Comparison of ENCODE assay signal across 36 cellular contexts in the genomic region with DNA sequence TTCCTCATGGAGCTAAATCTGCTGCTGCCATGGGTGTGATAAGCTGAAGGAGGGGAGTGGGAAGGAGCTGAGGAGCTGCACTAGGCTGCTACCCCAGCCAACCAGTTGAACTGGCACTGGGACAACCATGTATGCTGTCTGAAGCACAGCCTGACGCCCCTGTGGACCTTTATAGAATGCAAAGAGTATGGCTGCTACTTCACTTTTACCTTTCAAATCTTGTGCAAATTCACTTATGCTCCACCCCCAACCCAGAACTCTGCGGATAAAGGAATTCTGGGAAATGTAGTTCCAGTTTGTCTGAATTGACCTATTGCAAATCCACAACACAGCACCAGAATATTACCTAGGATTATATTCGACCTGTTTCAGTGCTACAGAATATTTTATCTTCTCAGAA.
"Had no signal": no experiment of that assay in that cellular context is flagged by ENCODE, and none has a peak within 500 bp of the region (broad histone marks: within the 10 kb centered on the region; RNA-seq: fewer than 3 reads in every experiment).

No MANE protein-coding gene starts in this region.

- H3K27ac ChIP-seq: brain microvascular endothelial cell, coronary artery, dorsolateral prefrontal cortex, gastroesophageal sphincter, pancreas, prostate gland, sigmoid colon, stomach, thyroid gland, upper lobe of left lung, vagina, VCaP had no signal

- FAIRE-seq: astrocyte, pancreas, small intestine, TTC549 had no signal

- DNase-seq: activated CD4-positive, alpha-beta memory T cell treated with anti-CD3 and anti-CD28 coated beads for 36 hours; activated CD4-positive, alpha-beta T cell treated with anti-CD3 and anti-CD28 coated beads, Interleukin-2, amount 10 ng/mL, durations not matched to agents 24 days and 14 days; activated CD8-positive, alpha-beta memory T cell treated with anti-CD3 and anti-CD28 coated beads, Interleukin-2, amount 50 U/mL, for 48 hours; activated gamma-delta T cell treated with Interleukin-2 at 50 U/mL for 16 hours; activated naive CD4-positive, alpha-beta T cell treated with anti-CD3 and anti-CD28 coated beads, Interleukin-2, amount 50 U/mL, for 16 hours; activated T-cell treated with anti-CD3 and anti-CD28 coated beads, Interleukin-2, amount 50 U/mL, for 24 hours; amniotic stem cell; brain microvascular endothelial cell; dorsolateral prefrontal cortex; effector memory CD4-positive, alpha-beta T cell; erythroblast; hippocampal formation; islet precursor cell; midbrain; naive thymus-derived CD4-positive, alpha-beta T cell; nucleus accumbens; pancreas; retina; sigmoid colon; small intestine; stimulated activated CD4-positive, alpha-beta T cell treated with anti-CD3 and anti-CD28 coated beads, Interleukin-4, amount 100 ng/mL, for 24 hours; stomach; T-helper 9 cell; thyroid gland; upper lobe of left lung had no signal

- H3K4me3 Mint-ChIP-seq: activated CD4-positive, alpha-beta memory T cell treated with anti-CD3 and anti-CD28 coated beads for 36 hours; activated CD4-positive, alpha-beta T cell treated with anti-CD3 and anti-CD28 coated beads, Interleukin-2, amount 10 ng/mL, durations not matched to agents 24 days and 14 days; activated T-cell treated with anti-CD3 and anti-CD28 coated beads, Interleukin-2, amount 50 U/mL, for 24 hours; naive thymus-derived CD4-positive, alpha-beta T cell; neural crest cell; stimulated activated memory B cell treated with anti-CD40 and anti-IgM and Interleukin-4, amounts not matched to agents 10 μg/mL and 1 μg/mL and 100 μg/mL, for 72 hours; T-helper 1 cell treated with Interleukin-12 subunit alpha and Interleukin-12 subunit beta and Interleukin-4 antibody, amounts not matched to agents 30 μg/mL and 1 μg/mL, for 36 hours had no signal

- H3K4me3 ChIP-seq: coronary artery, dorsolateral prefrontal cortex, gastroesophageal sphincter, pancreas, prostate gland, sigmoid colon, stomach, thyroid gland, upper lobe of left lung, vagina had no signal

- H3K36me3 Mint-ChIP-seq: activated CD4-positive, alpha-beta memory T cell treated with anti-CD3 and anti-CD28 coated beads for 36 hours; naive thymus-derived CD4-positive, alpha-beta T cell; stimulated activated memory B cell treated with anti-CD40 and anti-IgM and Interleukin-4, amounts not matched to agents 10 μg/mL and 1 μg/mL and 100 μg/mL, for 72 hours had no signal

- H3K36me3 ChIP-seq: brain microvascular endothelial cell, gastroesophageal sphincter, pancreas, prostate gland, sigmoid colon, stomach, thyroid gland, upper lobe of left lung, vagina had no signal

- H3K27ac Mint-ChIP-seq: activated CD4-positive, alpha-beta memory T cell treated with anti-CD3 and anti-CD28 coated beads for 36 hours; activated CD4-positive, alpha-beta T cell treated with anti-CD3 and anti-CD28 coated beads, Interleukin-2, amount 10 ng/mL, durations not matched to agents 24 days and 14 days; activated T-cell treated with anti-CD3 and anti-CD28 coated beads, Interleukin-2, amount 50 U/mL, for 24 hours; naive thymus-derived CD4-positive, alpha-beta T cell; stimulated activated memory B cell treated with anti-CD40 and anti-IgM and Interleukin-4, amounts not matched to agents 10 μg/mL and 1 μg/mL and 100 μg/mL, for 72 hours; T-helper 1 cell treated with Interleukin-12 subunit alpha and Interleukin-12 subunit beta and Interleukin-4 antibody, amounts not matched to agents 30 μg/mL and 1 μg/mL, for 36 hours had no signal

- ATAC-seq: activated CD4-positive, CD25-positive, alpha-beta regulatory T cell treated with anti-CD3 and anti-CD28 coated beads, Interleukin-2, amount 50 U/mL, for 24 hours; gastroesophageal sphincter; naive thymus-derived CD4-positive, alpha-beta T cell; pancreas; stimulated activated memory B cell treated with anti-CD40 and anti-IgM and Interleukin-4, amounts not matched to agents 10 μg/mL and 1 μg/mL and 100 μg/mL, for 72 hours had no signal

- H3K9me3 ChIP-seq: gastroesophageal sphincter, pancreas, prostate gland, sigmoid colon, thyroid gland, upper lobe of left lung, vagina had no signal

- H3K27me3 ChIP-seq: brain microvascular endothelial cell, dorsolateral prefrontal cortex, gastroesophageal sphincter, pancreas, sigmoid colon, stomach, thyroid gland, upper lobe of left lung, vagina had no signal

- H3K4me1 Mint-ChIP-seq: activated CD4-positive, alpha-beta T cell treated with anti-CD3 and anti-CD28 coated beads, Interleukin-2, amount 10 ng/mL, durations not matched to agents 24 days and 14 days; naive thymus-derived CD4-positive, alpha-beta T cell; neural crest cell; stimulated activated memory B cell treated with anti-CD40 and anti-IgM and Interleukin-4, amounts not matched to agents 10 μg/mL and 1 μg/mL and 100 μg/mL, for 72 hours had no signal

- H3K9me3 Mint-ChIP-seq: activated CD4-positive, alpha-beta T cell treated with anti-CD3 and anti-CD28 coated beads, Interleukin-2, amount 10 ng/mL, durations not matched to agents 24 days and 14 days; stimulated activated memory B cell treated with anti-CD40 and anti-IgM and Interleukin-4, amounts not matched to agents 10 μg/mL and 1 μg/mL and 100 μg/mL, for 72 hours had no signal

- H3K27me3 Mint-ChIP-seq: activated CD4-positive, alpha-beta memory T cell treated with anti-CD3 and anti-CD28 coated beads for 36 hours; activated CD4-positive, alpha-beta T cell treated with anti-CD3 and anti-CD28 coated beads, Interleukin-2, amount 10 ng/mL, durations not matched to agents 24 days and 14 days; activated T-cell treated with anti-CD3 and anti-CD28 coated beads, Interleukin-2, amount 50 U/mL, for 24 hours; stimulated activated memory B cell treated with anti-CD40 and anti-IgM and Interleukin-4, amounts not matched to agents 10 μg/mL and 1 μg/mL and 100 μg/mL, for 72 hours had no signal

- H3K4me1 ChIP-seq: gastroesophageal sphincter, pancreas, prostate gland, stomach, thyroid gland, upper lobe of left lung, vagina had no signal
